8 cellular contexts compared by ENCODE assay signal in the genomic region with DNA sequence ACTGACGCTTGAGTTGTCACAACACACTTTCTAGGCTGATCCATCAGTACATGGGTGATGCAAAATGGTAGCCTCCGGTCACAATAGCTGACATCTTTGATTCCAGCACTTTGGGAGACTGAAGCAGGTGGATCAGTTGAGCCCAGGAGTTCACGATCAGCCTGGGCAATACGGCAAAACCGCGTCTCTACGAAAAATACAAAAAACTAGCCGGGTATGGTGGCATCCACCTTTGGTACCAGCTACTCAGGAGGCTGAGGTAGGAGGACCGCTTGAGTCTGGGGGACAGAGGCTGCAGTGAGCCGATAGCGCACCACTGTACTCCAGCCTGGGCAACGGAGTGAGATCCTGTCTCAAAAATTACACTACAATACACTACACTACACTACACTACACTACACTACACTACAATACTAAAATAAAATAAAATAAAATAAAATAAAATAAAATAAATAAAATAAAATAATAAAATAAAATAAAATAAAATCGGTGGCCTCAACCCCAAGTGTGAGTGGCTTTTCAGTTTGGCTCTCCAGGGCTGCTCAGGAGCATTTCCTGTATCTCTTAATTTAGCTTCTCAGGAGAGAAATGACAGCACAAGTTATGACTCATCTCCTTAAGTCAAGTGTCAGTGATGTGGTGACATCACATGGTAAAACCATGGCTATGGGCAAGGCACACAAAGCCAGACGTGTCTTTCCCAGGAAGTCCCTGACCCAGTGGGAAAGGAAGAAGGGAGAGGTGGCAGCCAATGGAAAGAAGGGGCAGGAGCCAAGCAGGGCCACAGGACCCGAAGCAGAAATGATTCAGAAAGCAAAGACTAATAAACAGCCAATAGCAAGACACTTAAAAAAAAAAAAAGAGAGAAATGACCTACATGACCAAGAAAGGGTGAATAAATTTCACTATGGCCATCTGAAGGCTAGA.
DNase-seq lines count a peak whose midpoint lies in the region; ATAC-seq lines count a peak whose summit lies in the region.

No MANE protein-coding gene starts in this region.

- intact Hi-C loops in Right ventricle myocardium superior (cut with DNase I), result no loop called here

- DNase-seq in NOMO-1 (lab: John Stamatoyannopoulos, UW; ENCODE audit: unreplicated experiment in 2 of 2), result peak; percentile 16 to 72
- no peak for DNase-seq in NOMO-1 treated with dmso at 0.1 percent for 144 hours (lab: John Stamatoyannopoulos, UW; ENCODE audit: unreplicated experiment)
- DNase-seq in SW 1271 (lab: John Stamatoyannopoulos, UW), result peak; percentile 70 to 73
- DNase-seq in glomerular visceral epithelial cell (ENCODE audit: extremely low spot score), result peak; percentile 97
- DNase-seq in GOT3 (lab: John Stamatoyannopoulos, UW), result no peak
- DNase-seq in Right ventricle myocardium superior, result no peak
- no peak for DNase-seq in left lobe of liver (ENCODE audit: low spot score)

- ATAC-seq in HG02973 (IDR thresholded peaks at IDR 0.05; ENCODE audit: unreplicated experiment), result peak; percentile 57
- no peak for ATAC-seq in Right ventricle myocardium superior (ENCODE audit: poor library complexity)
- no peak for ATAC-seq in left lobe of liver

Comparison
In these comparisons a context has a peak if more than half of its experiments do, and no peak if none do; other contexts are left out.
1. DNase-seq: peak in NOMO-1 (2 of 2), SW 1271 (2 of 2) and glomerular visceral epithelial cell (single experiment); none in NOMO-1 treated with dmso at 0.1 percent for 144 hours (single experiment), GOT3 (single experiment), Right ventricle myocardium superior (single experiment) and left lobe of liver (single experiment).